ENCODE assay signal across 2 cellular contexts in the genomic region with DNA sequence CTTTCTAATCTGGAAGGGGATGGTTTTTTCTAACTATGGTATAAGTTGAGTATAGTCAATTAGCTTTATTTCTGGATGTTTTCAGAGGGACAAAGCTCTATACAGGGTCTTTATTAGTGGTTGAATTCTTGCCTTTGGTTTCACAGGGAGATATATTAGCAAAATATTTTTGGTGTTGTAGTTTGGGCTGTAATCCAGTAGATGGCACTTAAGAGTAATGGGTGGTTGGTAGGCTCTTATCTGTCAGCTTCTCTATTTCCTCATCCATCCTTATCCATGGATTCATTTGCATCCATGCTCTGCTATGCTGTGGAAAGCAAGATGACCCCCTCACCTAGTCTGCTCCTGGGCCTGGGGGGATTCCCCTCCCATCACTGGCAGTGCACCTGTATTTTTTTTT.
TF ChIP-seq lines count a peak whose summit lies in the region.

No MANE protein-coding gene starts in this region.

TF ChIP-seq in Ishikawa, 13 proteins besides CTCF, POLR2A, EP300 and RAD21 (continued from another document):
- TF ChIP-seq, protein P1, sequence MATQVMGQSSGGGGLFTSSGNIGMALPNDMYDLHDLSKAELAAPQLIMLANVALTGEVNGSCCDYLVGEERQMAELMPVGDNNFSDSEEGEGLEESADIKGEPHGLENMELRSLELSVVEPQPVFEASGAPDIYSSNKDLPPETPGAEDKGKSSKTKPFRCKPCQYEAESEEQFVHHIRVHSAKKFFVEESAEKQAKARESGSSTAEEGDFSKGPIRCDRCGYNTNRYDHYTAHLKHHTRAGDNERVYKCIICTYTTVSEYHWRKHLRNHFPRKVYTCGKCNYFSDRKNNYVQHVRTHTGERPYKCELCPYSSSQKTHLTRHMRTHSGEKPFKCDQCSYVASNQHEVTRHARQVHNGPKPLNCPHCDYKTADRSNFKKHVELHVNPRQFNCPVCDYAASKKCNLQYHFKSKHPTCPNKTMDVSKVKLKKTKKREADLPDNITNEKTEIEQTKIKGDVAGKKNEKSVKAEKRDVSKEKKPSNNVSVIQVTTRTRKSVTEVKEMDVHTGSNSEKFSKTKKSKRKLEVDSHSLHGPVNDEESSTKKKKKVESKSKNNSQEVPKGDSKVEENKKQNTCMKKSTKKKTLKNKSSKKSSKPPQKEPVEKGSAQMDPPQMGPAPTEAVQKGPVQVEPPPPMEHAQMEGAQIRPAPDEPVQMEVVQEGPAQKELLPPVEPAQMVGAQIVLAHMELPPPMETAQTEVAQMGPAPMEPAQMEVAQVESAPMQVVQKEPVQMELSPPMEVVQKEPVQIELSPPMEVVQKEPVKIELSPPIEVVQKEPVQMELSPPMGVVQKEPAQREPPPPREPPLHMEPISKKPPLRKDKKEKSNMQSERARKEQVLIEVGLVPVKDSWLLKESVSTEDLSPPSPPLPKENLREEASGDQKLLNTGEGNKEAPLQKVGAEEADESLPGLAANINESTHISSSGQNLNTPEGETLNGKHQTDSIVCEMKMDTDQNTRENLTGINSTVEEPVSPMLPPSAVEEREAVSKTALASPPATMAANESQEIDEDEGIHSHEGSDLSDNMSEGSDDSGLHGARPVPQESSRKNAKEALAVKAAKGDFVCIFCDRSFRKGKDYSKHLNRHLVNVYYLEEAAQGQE (IDR thresholded peaks at IDR 0.05; ENCODE audit: low read depth): no peak
- TF ChIP-seq CEBPB (IDR thresholded peaks at IDR 0.05): no peak
- TF ChIP-seq MAX (IDR thresholded peaks at IDR 0.05): no peak
- TF ChIP-seq YY1 (IDR thresholded peaks at IDR 0.05; ENCODE audit: low read depth): no peak
- no peak for TF ChIP-seq TEAD4 (IDR thresholded peaks at IDR 0.05)
- no peak for TF ChIP-seq ZBTB7A (IDR thresholded peaks at IDR 0.05; ENCODE audit: low read depth)
- no peak for TF ChIP-seq EGR1 (IDR thresholded peaks at IDR 0.05)
- TF ChIP-seq TAF1 (IDR thresholded peaks at IDR 0.05; ENCODE audit: low read depth): no peak
- no peak for TF ChIP-seq CREB1 (IDR thresholded peaks at IDR 0.05; ENCODE audit: low read depth)
- no peak for TF ChIP-seq TCF12 (IDR thresholded peaks at IDR 0.05; ENCODE audit: low read depth)
TF ChIP-seq in Ishikawa: peak in this region for 0.

TF ChIP-seq in liver, 16 proteins besides CTCF, POLR2A, EP300 and RAD21 (continued from another document):
- TF ChIP-seq RXRA (IDR thresholded peaks at IDR 0.05) (no peak), HNF4A (conservative IDR thresholded peaks at IDR 0.05) (no peak)
- TF ChIP-seq, protein P1 (IDR thresholded peaks at IDR 0.05): no peak
